Comparison of ENCODE assay signal across 1 cellular context in genomic region chr17:35769895-35770486, GRCh38.
TF ChIP-seq lines count a peak whose summit lies in the region.

No MANE protein-coding gene starts in this region.

TF ChIP-seq in HCT116, 20 proteins besides CTCF, POLR2A, EP300 and RAD21 (continued from another document):
- TF ChIP-seq EZH2 (IDR thresholded peaks at IDR 0.05) = no peak
- no peak for TF ChIP-seq YY1 (IDR thresholded peaks at IDR 0.05; ENCODE audit: extremely low read depth, insufficient replicate concordance, low read depth, low read length)
- TF ChIP-seq MAX (IDR thresholded peaks at IDR 0.05) = no peak
- TF ChIP-seq CEBPB (IDR thresholded peaks at IDR 0.05; ENCODE audit: low read depth) = no peak
- TF ChIP-seq ZFX (IDR thresholded peaks at IDR 0.05) = no peak
- no peak for TF ChIP-seq TCF7L2 (IDR thresholded peaks at IDR 0.05; ENCODE audit: borderline replicate concordance, extremely low read depth, insufficient read depth, insufficient read length)
- no peak for TF ChIP-seq POLR2AphosphoS5 (IDR thresholded peaks at IDR 0.05; ENCODE audit: low read depth, low read length)
- TF ChIP-seq, protein P1, sequence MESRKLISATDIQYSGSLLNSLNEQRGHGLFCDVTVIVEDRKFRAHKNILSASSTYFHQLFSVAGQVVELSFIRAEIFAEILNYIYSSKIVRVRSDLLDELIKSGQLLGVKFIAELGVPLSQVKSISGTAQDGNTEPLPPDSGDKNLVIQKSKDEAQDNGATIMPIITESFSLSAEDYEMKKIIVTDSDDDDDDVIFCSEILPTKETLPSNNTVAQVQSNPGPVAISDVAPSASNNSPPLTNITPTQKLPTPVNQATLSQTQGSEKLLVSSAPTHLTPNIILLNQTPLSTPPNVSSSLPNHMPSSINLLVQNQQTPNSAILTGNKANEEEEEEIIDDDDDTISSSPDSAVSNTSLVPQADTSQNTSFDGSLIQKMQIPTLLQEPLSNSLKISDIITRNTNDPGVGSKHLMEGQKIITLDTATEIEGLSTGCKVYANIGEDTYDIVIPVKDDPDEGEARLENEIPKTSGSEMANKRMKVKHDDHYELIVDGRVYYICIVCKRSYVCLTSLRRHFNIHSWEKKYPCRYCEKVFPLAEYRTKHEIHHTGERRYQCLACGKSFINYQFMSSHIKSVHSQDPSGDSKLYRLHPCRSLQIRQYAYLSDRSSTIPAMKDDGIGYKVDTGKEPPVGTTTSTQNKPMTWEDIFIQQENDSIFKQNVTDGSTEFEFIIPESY (IDR thresholded peaks at IDR 0.05; ENCODE audit: extremely low read depth, insufficient replicate concordance, low read length) = no peak
- TF ChIP-seq ZNF274 (IDR thresholded peaks at IDR 0.05; ENCODE audit: low read depth, low read length) = no peak
- no peak for TF ChIP-seq ELF1 (IDR thresholded peaks at IDR 0.05; ENCODE audit: borderline replicate concordance, low read depth)
- no peak for TF ChIP-seq JUND (IDR thresholded peaks at IDR 0.05)
- TF ChIP-seq, protein P2, sequence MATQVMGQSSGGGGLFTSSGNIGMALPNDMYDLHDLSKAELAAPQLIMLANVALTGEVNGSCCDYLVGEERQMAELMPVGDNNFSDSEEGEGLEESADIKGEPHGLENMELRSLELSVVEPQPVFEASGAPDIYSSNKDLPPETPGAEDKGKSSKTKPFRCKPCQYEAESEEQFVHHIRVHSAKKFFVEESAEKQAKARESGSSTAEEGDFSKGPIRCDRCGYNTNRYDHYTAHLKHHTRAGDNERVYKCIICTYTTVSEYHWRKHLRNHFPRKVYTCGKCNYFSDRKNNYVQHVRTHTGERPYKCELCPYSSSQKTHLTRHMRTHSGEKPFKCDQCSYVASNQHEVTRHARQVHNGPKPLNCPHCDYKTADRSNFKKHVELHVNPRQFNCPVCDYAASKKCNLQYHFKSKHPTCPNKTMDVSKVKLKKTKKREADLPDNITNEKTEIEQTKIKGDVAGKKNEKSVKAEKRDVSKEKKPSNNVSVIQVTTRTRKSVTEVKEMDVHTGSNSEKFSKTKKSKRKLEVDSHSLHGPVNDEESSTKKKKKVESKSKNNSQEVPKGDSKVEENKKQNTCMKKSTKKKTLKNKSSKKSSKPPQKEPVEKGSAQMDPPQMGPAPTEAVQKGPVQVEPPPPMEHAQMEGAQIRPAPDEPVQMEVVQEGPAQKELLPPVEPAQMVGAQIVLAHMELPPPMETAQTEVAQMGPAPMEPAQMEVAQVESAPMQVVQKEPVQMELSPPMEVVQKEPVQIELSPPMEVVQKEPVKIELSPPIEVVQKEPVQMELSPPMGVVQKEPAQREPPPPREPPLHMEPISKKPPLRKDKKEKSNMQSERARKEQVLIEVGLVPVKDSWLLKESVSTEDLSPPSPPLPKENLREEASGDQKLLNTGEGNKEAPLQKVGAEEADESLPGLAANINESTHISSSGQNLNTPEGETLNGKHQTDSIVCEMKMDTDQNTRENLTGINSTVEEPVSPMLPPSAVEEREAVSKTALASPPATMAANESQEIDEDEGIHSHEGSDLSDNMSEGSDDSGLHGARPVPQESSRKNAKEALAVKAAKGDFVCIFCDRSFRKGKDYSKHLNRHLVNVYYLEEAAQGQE (IDR thresholded peaks at IDR 0.05; ENCODE audit: low read depth) = no peak
- TF ChIP-seq FOSL1 (IDR thresholded peaks at IDR 0.05; ENCODE audit: low read depth) = no peak
- no peak for TF ChIP-seq SIN3A (IDR thresholded peaks at IDR 0.05; ENCODE audit: low read depth)
